Comparison of ENCODE assay signal across 21 cellular contexts in genomic region chr14:53609009-53609408, GRCh38.
"Had no signal": no experiment of that assay in that cellular context is flagged by ENCODE, and none has a peak within 500 bp of the region (broad histone marks: within the 10 kb centered on the region; RNA-seq: fewer than 3 reads in every experiment).

No MANE protein-coding gene starts in this region.

- FAIRE-seq: endothelial cell of umbilical vein had no signal

- H3K27ac ChIP-seq: colonic mucosa, dorsolateral prefrontal cortex, heart left ventricle, left lung, sigmoid colon, testis, vagina, VCaP had no signal

- H3K36me3 ChIP-seq: colonic mucosa, heart left ventricle, left lung, sigmoid colon, vagina had no signal

- DNase-seq: activated CD4-positive, alpha-beta T cell treated with anti-CD3 and anti-CD28 coated beads for 1 hour; activated CD4-positive, alpha-beta T cell treated with anti-CD3 and anti-CD28 coated beads, Interleukin-2, amount 50 U/mL, for 1 hour; activated CD8-positive, alpha-beta T cell treated with anti-CD3 and anti-CD28 coated beads, Interleukin-2, amount 10 ng/mL, durations not matched to agents 7 days and 5 days; activated naive CD8-positive, alpha-beta T cell treated with anti-CD3 and anti-CD28 coated beads for 36 hours; activated T-cell treated with anti-CD3 and anti-CD28 coated beads, Interleukin-2, amount 50 U/mL, for 24 hours; dorsolateral prefrontal cortex; effector memory CD8-positive, alpha-beta T cell; heart left ventricle; left lung; natural killer cell; retina; sigmoid colon; stimulated activated CD4-positive, alpha-beta T cell treated with anti-CD3 and anti-CD28 coated beads, Interleukin-15, amount 100 ng/mL, for 24 hours; stimulated activated naive CD4-positive, alpha-beta T cell; testis had no signal

- H3K4me3 ChIP-seq: colonic mucosa, dorsolateral prefrontal cortex, heart left ventricle, left lung, sigmoid colon, smooth muscle cell, testis, vagina had no signal

- H3K4me2 ChIP-seq: smooth muscle cell had no signal

- H3K27me3 ChIP-seq: colonic mucosa, dorsolateral prefrontal cortex, heart left ventricle, left lung, sigmoid colon, testis, vagina had no signal

- ATAC-seq: activated CD8-positive, alpha-beta T cell treated with anti-CD3 and anti-CD28 coated beads, Interleukin-2, amount 10 ng/mL, durations not matched to agents 7 days and 5 days; activated T-helper 17 cell treated with anti-CD3 and anti-CD28 coated beads, Interleukin-2, amount 50 U/mL, for 72 hours; effector memory CD8-positive, alpha-beta T cell; heart left ventricle; left lung; natural killer cell had no signal

- H3K9me3 ChIP-seq: colonic mucosa, heart left ventricle, sigmoid colon, testis, vagina had no signal

- H3K4me1 ChIP-seq: colonic mucosa, heart left ventricle, left lung, sigmoid colon, testis, vagina had no signal
